In the genomic region with DNA sequence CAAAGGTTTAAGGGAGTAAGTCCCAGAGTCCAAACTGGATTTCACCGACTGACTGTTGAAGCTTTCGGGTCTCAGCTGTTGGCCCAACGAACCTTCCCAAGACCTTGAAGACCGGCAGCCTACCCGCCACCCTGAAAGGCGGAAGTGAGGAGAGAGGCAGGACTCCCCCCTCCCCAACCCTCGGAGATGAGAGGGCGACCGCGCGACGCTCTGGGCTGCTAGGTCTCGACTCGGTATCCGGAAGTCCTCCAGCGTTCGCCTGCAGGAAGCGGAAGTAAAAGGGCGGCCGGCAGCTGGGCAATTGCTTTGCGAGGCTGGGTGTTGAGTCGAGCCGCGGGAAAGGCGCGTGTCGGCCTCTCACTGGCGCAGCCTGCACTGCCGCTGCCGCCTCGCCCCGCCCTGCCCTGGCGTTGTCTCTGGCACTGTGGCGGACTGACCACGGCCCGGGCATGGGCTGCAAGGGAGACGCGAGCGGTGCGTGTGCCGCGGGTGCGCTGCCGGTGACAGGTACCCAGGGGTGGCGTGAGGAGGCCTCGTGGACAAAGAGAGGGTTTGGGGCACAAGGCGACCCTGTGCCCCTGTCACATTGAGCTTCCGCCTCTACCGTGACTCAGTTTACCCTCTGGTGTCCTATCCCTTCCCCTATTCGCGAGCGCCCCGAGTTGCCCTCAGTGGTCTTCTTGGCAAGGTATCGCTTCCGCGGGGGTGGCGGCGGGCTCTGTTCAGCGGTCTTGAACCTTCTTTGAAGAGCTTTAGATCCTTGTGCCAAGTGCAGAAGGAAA, we compare ENCODE assay signal across 8 cellular contexts. TPM values are rescaled to one million over a fixed set of nuclear protein-coding genes. Genes with fewer than 3 reads are reported as not detected.
DNase-seq lines count a peak whose midpoint lies in the region; ATAC-seq and FAIRE-seq lines count a peak whose summit lies in the region.

A gene with protein sequence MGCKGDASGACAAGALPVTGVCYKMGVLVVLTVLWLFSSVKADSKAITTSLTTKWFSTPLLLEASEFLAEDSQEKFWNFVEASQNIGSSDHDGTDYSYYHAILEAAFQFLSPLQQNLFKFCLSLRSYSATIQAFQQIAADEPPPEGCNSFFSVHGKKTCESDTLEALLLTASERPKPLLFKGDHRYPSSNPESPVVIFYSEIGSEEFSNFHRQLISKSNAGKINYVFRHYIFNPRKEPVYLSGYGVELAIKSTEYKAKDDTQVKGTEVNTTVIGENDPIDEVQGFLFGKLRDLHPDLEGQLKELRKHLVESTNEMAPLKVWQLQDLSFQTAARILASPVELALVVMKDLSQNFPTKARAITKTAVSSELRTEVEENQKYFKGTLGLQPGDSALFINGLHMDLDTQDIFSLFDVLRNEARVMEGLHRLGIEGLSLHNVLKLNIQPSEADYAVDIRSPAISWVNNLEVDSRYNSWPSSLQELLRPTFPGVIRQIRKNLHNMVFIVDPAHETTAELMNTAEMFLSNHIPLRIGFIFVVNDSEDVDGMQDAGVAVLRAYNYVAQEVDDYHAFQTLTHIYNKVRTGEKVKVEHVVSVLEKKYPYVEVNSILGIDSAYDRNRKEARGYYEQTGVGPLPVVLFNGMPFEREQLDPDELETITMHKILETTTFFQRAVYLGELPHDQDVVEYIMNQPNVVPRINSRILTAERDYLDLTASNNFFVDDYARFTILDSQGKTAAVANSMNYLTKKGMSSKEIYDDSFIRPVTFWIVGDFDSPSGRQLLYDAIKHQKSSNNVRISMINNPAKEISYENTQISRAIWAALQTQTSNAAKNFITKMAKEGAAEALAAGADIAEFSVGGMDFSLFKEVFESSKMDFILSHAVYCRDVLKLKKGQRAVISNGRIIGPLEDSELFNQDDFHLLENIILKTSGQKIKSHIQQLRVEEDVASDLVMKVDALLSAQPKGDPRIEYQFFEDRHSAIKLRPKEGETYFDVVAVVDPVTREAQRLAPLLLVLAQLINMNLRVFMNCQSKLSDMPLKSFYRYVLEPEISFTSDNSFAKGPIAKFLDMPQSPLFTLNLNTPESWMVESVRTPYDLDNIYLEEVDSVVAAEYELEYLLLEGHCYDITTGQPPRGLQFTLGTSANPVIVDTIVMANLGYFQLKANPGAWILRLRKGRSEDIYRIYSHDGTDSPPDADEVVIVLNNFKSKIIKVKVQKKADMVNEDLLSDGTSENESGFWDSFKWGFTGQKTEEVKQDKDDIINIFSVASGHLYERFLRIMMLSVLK (N-terminal part only) (plus strand): TSS at position 292 of the 782 bp plus-strand sequence. CDS start 158 bp downstream, at position 450.

- peak within 1 kb of the TSS; percentile 74 for H2AFZ ChIP-seq in mesenchymal stem cell (ENCODE audit: low read depth, low read length)

- peaks cover 13% of the 10 kb centered on the region for H3K79me1 ChIP-seq in mesenchymal stem cell (replicated peaks; ENCODE audit: low read length, poor library complexity, severe bottlenecking)

- no peak within 1 kb of the TSS for H2BK5ac ChIP-seq in mesenchymal stem cell (ENCODE audit: low read depth, low read length, poor library complexity, severe bottlenecking)

- no peak within 1 kb of the TSS for H2BK12ac ChIP-seq in mesenchymal stem cell (ENCODE audit: low read length in 2 of 2)

- H4K8ac ChIP-seq in mesenchymal stem cell (ENCODE audit: low read length) = peak within 1 kb of the TSS; percentile 98

- peak within 1 kb of the TSS in 1 of 2 experiments; percentile 99 for H3K14ac ChIP-seq in mesenchymal stem cell (ENCODE audit: low read length in 2 of 2)

- under 1% methylated on average over 55 of the region's 59 CpGs for WGBS in mesenchymal stem cell

- peak within 1 kb of the TSS; percentile 76 for H3K4me2 ChIP-seq in mesenchymal stem cell (ENCODE audit: low read length, poor library complexity, severe bottlenecking)

- peak; percentile 95 for DNase-seq in COLO829 (ENCODE audit: low spot score)
- peak; percentile 95 for DNase-seq in HTR-8/SVneo (ENCODE audit: insufficient read length, low spot score)
- DNase-seq in NOMO-1 treated with dmso at 0.1 percent for 144 hours (lab: John Stamatoyannopoulos, UW; ENCODE audit: unreplicated experiment) = peak; percentile 97
- DNase-seq in activated CD8-positive, alpha-beta memory T cell treated with anti-CD3 and anti-CD28 coated beads for 48 hours (ENCODE audit: low read depth in 2 of 3, low spot score in 2 of 3) = peak; percentile 70 to 82 (median 75)
- DNase-seq in mesenchymal stem cell = peak; percentile 98
- peak; percentile 84 for DNase-seq in stimulated activated CD8-positive, alpha-beta memory T cell treated with anti-CD3 and anti-CD28 coated beads, Interleukin-12 subunit alpha, Interleukin-12 subunit beta, amount 100 ng/mL, for 4 hours (ENCODE audit: low read depth)

- peak within 1 kb of the TSS; percentile 69 for H3K27ac ChIP-seq in mesenchymal stem cell (ENCODE audit: low read length, poor library complexity, severe bottlenecking)

- H4K91ac ChIP-seq in mesenchymal stem cell (ENCODE audit: low read length) = peak within 1 kb of the TSS; percentile 97

- H3K27me3 ChIP-seq in endocrine pancreas (ENCODE audit: control insufficient read depth, insufficient read depth, low read length) (no peaks in the 10 kb centered on the region), mesenchymal stem cell (ENCODE audit: control insufficient read depth in 1 of 2, insufficient read depth in 1 of 2, low read length in 2 of 2) (no peaks in the 10 kb centered on the region)

- H3K36me3 ChIP-seq in endocrine pancreas (ENCODE audit: control insufficient read depth, insufficient read depth, low read length) (no peaks in the 10 kb centered on the region), mesenchymal stem cell (ENCODE audit: control insufficient read depth in 1 of 2, insufficient read depth in 2 of 2, low read depth in 1 of 2, low read length in 2 of 2) (peaks cover 3 to 9% of the 10 kb centered on the region in 2 experiments)

- no peaks in the 10 kb centered on the region for H3K4me1 ChIP-seq in endocrine pancreas (ENCODE audit: control insufficient read depth, insufficient read depth, low read length)
- H3K4me1 ChIP-seq in mesenchymal stem cell (ENCODE audit: control insufficient read depth, insufficient read depth, low read depth, low read length) = peaks cover 5% of the 10 kb centered on the region

- H3K9ac ChIP-seq in endocrine pancreas (ENCODE audit: control insufficient read depth, insufficient read depth, low read length) (peak within 1 kb of the TSS; percentile 95), mesenchymal stem cell (ENCODE audit: low read length) (peak within 1 kb of the TSS; percentile 97)

- H3K18ac ChIP-seq in mesenchymal stem cell (ENCODE audit: low read depth in 1 of 2, low read length in 2 of 2) = peak within 1 kb of the TSS; percentile 69 to 88

- peak within 1 kb of the TSS; percentile 71 to 82 for H3K4ac ChIP-seq in mesenchymal stem cell (ENCODE audit: low read depth in 1 of 2, low read length in 2 of 2)

- H3K9me3 ChIP-seq in endocrine pancreas (ENCODE audit: control insufficient read depth, low read length) (no peaks in the 10 kb centered on the region), mesenchymal stem cell (ENCODE audit: control insufficient read depth, low read length) (no peaks in the 10 kb centered on the region)

- ATAC-seq in GM21367 (IDR thresholded peaks at IDR 0.05; ENCODE audit: unreplicated experiment) = peak; percentile 82

- H2BK120ac ChIP-seq in mesenchymal stem cell (ENCODE audit: low read depth, low read length) = peak within 1 kb of the TSS; percentile 15

- peak within 1 kb of the TSS in 1 of 2 experiments; percentile 98 for H3K23ac ChIP-seq in mesenchymal stem cell (ENCODE audit: low read length in 2 of 2)

- no peak within 1 kb of the TSS for H2AK5ac ChIP-seq in mesenchymal stem cell (ENCODE audit: low read length, severe bottlenecking)

- H2BK15ac ChIP-seq in mesenchymal stem cell (ENCODE audit: low read depth, poor library complexity, severe bottlenecking) = peak within 1 kb of the TSS; percentile 36

- peak; percentile 38 for FAIRE-seq in HTR-8/SVneo (lab: Jason Lieb, UNC)

- H3K4me3 ChIP-seq in endocrine pancreas (ENCODE audit: control insufficient read depth, insufficient read depth, low read length) = peak within 1 kb of the TSS; percentile 98
- peak within 1 kb of the TSS; percentile 98 to 99 for H3K4me3 ChIP-seq in mesenchymal stem cell (ENCODE audit: insufficient read depth in 1 of 2, low read depth in 1 of 2, low read length in 2 of 2)

RNA-seq across cellular contexts. Expression of the gene that starts here (rescaled TPM):
- 49.2 TPM for polyA plus RNA-seq in mesenchymal stem cell (2013, experiment 1 of 2)
- polyA plus RNA-seq in mesenchymal stem cell (2013, experiment 2 of 2) = 49.3 TPM

Comparison
In these comparisons a context has a peak if more than half of its experiments do, and no peak if none do; other contexts are left out.
1. Peak in every context shown above with its lines: DNase-seq, ATAC-seq, H3K4me3 ChIP-seq and H3K27ac ChIP-seq.